In genomic region chrX:152646961-152647360, GRCh38 we compare ENCODE assay signal across 33 cellular contexts. TPM values are rescaled to one million over a fixed set of nuclear protein-coding genes. Genes with fewer than 3 reads are reported as not detected.
"Had no signal": no experiment of that assay in that cellular context is flagged by ENCODE, and none has a peak within 500 bp of the region (broad histone marks: within the 10 kb centered on the region; RNA-seq: fewer than 3 reads in every experiment).

No MANE protein-coding gene starts in this region.

- H3K27me3 ChIP-seq: gastrocnemius medialis, ovary, sigmoid colon, thyroid gland, vagina had no signal

- H3K4me1 ChIP-seq: gastrocnemius medialis, lower lobe of right lung, psoas muscle, sigmoid colon, stomach, thyroid gland, vagina had no signal

- H3K9me3 ChIP-seq: gastrocnemius medialis, lower lobe of right lung, mucosa of descending colon, ovary, psoas muscle, sigmoid colon, stomach, thyroid gland, vagina had no signal

- ATAC-seq: gastrocnemius medialis; left ventricle myocardium superior; lower lobe of right lung; mucosa of descending colon; psoas muscle; right cardiac atrium; stimulated activated effector memory CD8-positive, alpha-beta T cell treated with anti-CD3 and anti-CD28 coated beads, Interleukin-12 subunit alpha, Interleukin-12 subunit beta, amount 100 ng/mL, for 72 hours had no signal

- H3K27ac ChIP-seq: dorsolateral prefrontal cortex, gastrocnemius medialis, lower lobe of right lung, ovary, psoas muscle, sigmoid colon, stomach, thyroid gland, vagina had no signal

- H3K36me3 ChIP-seq: gastrocnemius medialis, lower lobe of right lung, ovary, sigmoid colon, stomach, thyroid gland, vagina had no signal

- H3K4me3 ChIP-seq: dorsolateral prefrontal cortex, gastrocnemius medialis, lower lobe of right lung, mucosa of descending colon, ovary, psoas muscle, sigmoid colon, stomach, thyroid gland, vagina had no signal

- DNase-seq: dorsolateral prefrontal cortex; effector CD4-positive, alpha-beta T cell; foreskin fibroblast; gastrocnemius medialis; head of caudate nucleus; left ventricle myocardium superior; lower lobe of right lung; mucosa of descending colon; naive B cell; nephron progenitor cell; nucleus accumbens; ovary; posterior cingulate gyrus; psoas muscle; right cardiac atrium; sigmoid colon; stimulated activated CD4-positive, alpha-beta T cell treated with anti-CD3 and anti-CD28 coated beads, Interleukin-2, amount 100 ng/mL, for 24 hours; stimulated activated CD4-positive, alpha-beta T cell treated with anti-CD3 and anti-CD28 coated beads, Interleukin-4, amount 100 ng/mL, for 24 hours; stimulated activated naive CD4-positive, alpha-beta T cell treated with Interleukin-2 at 50 U/mL for 16 hours; stomach; thyroid gland; trophoblast cell had no signal

RNA-seq across cellular contexts. Expression of gene GABRQ, which starts 9.3 kb away (rescaled TPM):
- total RNA-seq: gastrocnemius medialis, glomerular endothelial cell, left ventricle myocardium superior, lower lobe of right lung, psoas muscle, right cardiac atrium, subcutaneous adipose tissue had no signal
- polyA plus RNA-seq: psoas muscle, right cardiac atrium had no signal

RNA-seq across cellular contexts. Expression of gene MAGEA3, which starts 51.6 kb away (rescaled TPM):
- total RNA-seq: dorsolateral prefrontal cortex, gastrocnemius medialis, glomerular endothelial cell, left ventricle myocardium superior, lower lobe of right lung, mesothelial cell of epicardium, mucosa of descending colon, psoas muscle, renal cortical epithelial cell, right cardiac atrium, sigmoid colon, skeletal muscle tissue, stomach, subcutaneous adipose tissue, temporal lobe, thyroid gland, ureter, vagina had no signal
- polyA plus RNA-seq: esophagus, keratinocyte, ovary, psoas muscle, right cardiac atrium, sigmoid colon, stomach had no signal
